Comparison of ENCODE assay signal across 19 cellular contexts in the genomic region with DNA sequence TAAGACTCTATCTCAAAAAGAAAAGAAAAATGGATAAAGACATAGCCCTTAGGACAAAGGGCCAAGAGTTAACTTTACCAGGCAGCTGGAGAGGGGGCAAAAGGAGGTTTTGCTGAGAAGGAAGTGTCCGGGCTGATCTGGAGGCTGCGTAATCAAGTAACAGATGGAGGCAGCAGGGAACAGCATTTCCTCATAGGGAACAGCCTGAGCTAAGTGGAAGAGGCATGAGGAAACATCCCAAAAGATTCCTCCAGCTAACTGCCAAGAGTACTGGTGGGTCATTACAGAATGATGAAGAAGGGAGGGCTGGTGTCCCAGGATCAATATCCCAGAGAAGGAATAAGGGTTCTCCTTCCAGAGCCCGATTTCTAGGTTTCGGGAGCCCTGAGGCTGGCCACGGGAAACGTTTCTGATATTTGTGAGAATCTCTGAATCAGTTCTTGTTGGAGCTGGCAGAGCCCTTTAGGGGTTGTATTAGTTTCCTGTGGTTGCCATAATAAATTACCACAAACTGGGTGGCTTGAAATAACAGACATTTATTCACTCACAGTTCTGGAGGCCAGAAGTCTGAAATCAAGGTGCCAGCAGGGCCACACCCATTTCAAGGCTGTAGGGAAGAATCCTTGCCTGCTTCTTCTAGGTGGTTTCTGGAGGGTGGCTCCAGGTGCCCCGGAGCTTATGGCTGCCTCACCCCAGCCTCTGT. TPM values are rescaled to one million over a fixed set of nuclear protein-coding genes. Genes with fewer than 3 reads are reported as not detected.
A peak's percentile ranks its signal among the peaks of the same experiment; 100 is the strongest.
DNase-seq lines count a peak whose midpoint lies in the region; ATAC-seq and TF ChIP-seq lines count a peak whose summit lies in the region.
"Had no signal": no experiment of that assay in that cellular context is flagged by ENCODE, and none has a peak within 500 bp of the region (broad histone marks: within the 10 kb centered on the region; RNA-seq: fewer than 3 reads in every experiment).

No MANE protein-coding gene starts in this region.

- H3K14ac ChIP-seq in neuronal stem cell (ENCODE audit: low read length), result no peak overlapping the region

- H3K9me3 ChIP-seq in CD4-positive, alpha-beta T cell (ENCODE audit: control insufficient read depth, low read length), result no peaks in the 10 kb centered on the region
- H3K9me3 ChIP-seq in neuronal stem cell (replicated peaks in 1 of 2; ENCODE audit: control insufficient read depth in 2 of 2, insufficient read depth in 1 of 2, low read depth in 1 of 2, low read length in 2 of 2), result no peaks in the 10 kb centered on the region
- H3K9me3 ChIP-seq: thyroid gland had no signal

- POLR2A ChIA-PET in CD4-positive, alpha-beta T cell (lab: Charles Lee), result no interaction called here

- CTCF ChIA-PET in CD4-positive, alpha-beta T cell (lab: Charles Lee), result no interaction called here
- CTCF ChIA-PET in Calu3 (lab: Charles Lee), result interaction anchor here (1.0 to 1.9 kb wide), 3 partner anchors 13 to 25 kb away, joined by 3 to 5 read pairs (median 4); no protein-coding TSS in a partner anchor

- H3K18ac ChIP-seq in neuronal stem cell (ENCODE audit: low read length), result no peak overlapping the region

- no peak overlapping the region for H3K27ac ChIP-seq in CD4-positive, alpha-beta T cell (ENCODE audit: low read depth, low read length)
- H3K27ac ChIP-seq in neuronal stem cell (replicated peaks; ENCODE audit: low read length), result no peak overlapping the region
- H3K27ac ChIP-seq: thyroid gland had no signal

- no peak overlapping the region for H3K9ac ChIP-seq in neuronal stem cell (ENCODE audit: low read depth, low read length, poor library complexity)

- no peak overlapping the region for H2AFZ ChIP-seq in neuronal stem cell (ENCODE audit: low read length)

- H3K9me3 Mint-ChIP-seq in CD4-positive, alpha-beta T cell, result no peaks in the 10 kb centered on the region
- H3K9me3 Mint-ChIP-seq in Calu3 (ENCODE audit: low read depth, unreplicated experiment), result no peaks in the 10 kb centered on the region
- no peaks in the 10 kb centered on the region for H3K9me3 Mint-ChIP-seq in activated T-helper 17 cell treated with anti-CD3 and anti-CD28 coated beads, Interleukin-2, amount 50 U/mL, for 72 hours
- no peaks in the 10 kb centered on the region for H3K9me3 Mint-ChIP-seq in natural killer cell
- H3K9me3 Mint-ChIP-seq: endodermal cell, GM23338 had no signal

- H4K91ac ChIP-seq in neuronal stem cell (ENCODE audit: low read depth, low read length, poor library complexity), result no peak overlapping the region

- WGBS in neuronal stem cell (ENCODE audit: extremely low coverage in 2 of 2, insufficient read length in 2 of 2, insufficient replicate concordance in 1 of 2), 2 donors, result no CpG with 5 or more reads among the region's 7 CpGs

- H2BK12ac ChIP-seq in neuronal stem cell (ENCODE audit: low read length), result no peak overlapping the region

- H3K4me2 ChIP-seq in neuronal stem cell (ENCODE audit: insufficient read depth, low read length, poor library complexity, severe bottlenecking), result no peak overlapping the region
- H3K4me2 ChIP-seq: GM23338 had no signal

- no peaks in the 10 kb centered on the region for H3K27me3 Mint-ChIP-seq in CD4-positive, alpha-beta T cell
- H3K27me3 Mint-ChIP-seq in Calu3 (ENCODE audit: unreplicated experiment) (no peaks in the 10 kb centered on the region), natural killer cell (ENCODE audit: low read depth in 2 of 2) (no peaks in the 10 kb centered on the region)
- no peaks in the 10 kb centered on the region for H3K27me3 Mint-ChIP-seq in activated T-helper 17 cell treated with anti-CD3 and anti-CD28 coated beads, Interleukin-2, amount 50 U/mL, for 72 hours

- BruUV-seq in Calu3 (replicated peaks; lab: Mats Ljungman, UMichigan), result no TSS peak

- no peak overlapping the region for H2BK15ac ChIP-seq in neuronal stem cell (ENCODE audit: low read length)

- H3K4ac ChIP-seq in neuronal stem cell (ENCODE audit: low read length), result no peak overlapping the region

- no peak for TF ChIP-seq CTCF in CD4-positive, alpha-beta T cell (IDR thresholded peaks at IDR 0.05)
- TF ChIP-seq CTCF in Calu3 (IDR thresholded peaks at IDR 0.05; ENCODE audit: unreplicated experiment) (no peak), natural killer cell (IDR thresholded peaks at IDR 0.05) (no peak)

- no peak for ATAC-seq in CD4-positive, alpha-beta T cell (ENCODE audit: poor library complexity)
- no peak for ATAC-seq in activated T-helper 17 cell treated with anti-CD3 and anti-CD28 coated beads, Interleukin-2, amount 50 U/mL, for 72 hours (replicated peaks)
- ATAC-seq in natural killer cell, result no peak
- no peak for ATAC-seq in GM18498 (IDR thresholded peaks at IDR 0.05; ENCODE audit: unreplicated experiment)
- ATAC-seq: left lobe of liver, right cardiac atrium had no signal

- H3K36me3 ChIP-seq in neuronal stem cell (replicated peaks in 1 of 2; ENCODE audit: control insufficient read depth in 2 of 2, insufficient read depth in 2 of 2, low read length in 2 of 2), result no peaks in the 10 kb centered on the region
- H3K36me3 ChIP-seq: thyroid gland had no signal

- no peak overlapping the region for H3K23ac ChIP-seq in neuronal stem cell (ENCODE audit: low read depth, low read length, poor library complexity)

- no peak overlapping the region for H3K4me3 Mint-ChIP-seq in CD4-positive, alpha-beta T cell
- H3K4me3 Mint-ChIP-seq in Calu3 (ENCODE audit: low read depth, unreplicated experiment), result no peak overlapping the region
- no peak overlapping the region for H3K4me3 Mint-ChIP-seq in activated T-helper 17 cell treated with anti-CD3 and anti-CD28 coated beads, Interleukin-2, amount 50 U/mL, for 72 hours
- peak overlapping the region; percentile 63 for H3K4me3 Mint-ChIP-seq in natural killer cell
- H3K4me3 Mint-ChIP-seq: endodermal cell; GM23338; stimulated activated memory B cell treated with anti-CD40 and anti-IgM and Interleukin-4, amounts not matched to agents 10 μg/mL and 1 μg/mL and 100 μg/mL, for 72 hours had no signal

- no peak overlapping the region for H2AK5ac ChIP-seq in neuronal stem cell (ENCODE audit: low read depth, low read length)

- H3K79me1 ChIP-seq in neuronal stem cell (ENCODE audit: low read depth, low read length), result no peaks in the 10 kb centered on the region

- H2BK120ac ChIP-seq in neuronal stem cell (ENCODE audit: low read depth, low read length), result no peak overlapping the region

- peaks cover 65% of the 10 kb centered on the region for H3K4me1 Mint-ChIP-seq in CD4-positive, alpha-beta T cell (ENCODE audit: low read depth)
- peaks cover 60% of the 10 kb centered on the region for H3K4me1 Mint-ChIP-seq in Calu3 (ENCODE audit: low read depth, unreplicated experiment)
- peaks cover 43% of the 10 kb centered on the region for H3K4me1 Mint-ChIP-seq in activated T-helper 17 cell treated with anti-CD3 and anti-CD28 coated beads, Interleukin-2, amount 50 U/mL, for 72 hours
- H3K4me1 Mint-ChIP-seq in natural killer cell, result peaks cover 67 to 77% of the 10 kb centered on the region in 2 donors

- H3K4me3 ChIP-seq in neuronal stem cell (ENCODE audit: low read length in 2 of 2), result no peak overlapping the region
- H3K4me3 ChIP-seq: GM23338, thyroid gland had no signal

- no peaks in the 10 kb centered on the region for H3K27me3 ChIP-seq in CD4-positive, alpha-beta T cell (ENCODE audit: control insufficient read depth, insufficient read depth, low read length)
- H3K27me3 ChIP-seq in neuronal stem cell (ENCODE audit: control insufficient read depth in 3 of 3, insufficient read depth in 3 of 3, low read depth in 1 of 3, low read length in 3 of 3), result peaks cover 0 to 7% (median 0%) of the 10 kb centered on the region in 3 experiments
- H3K27me3 ChIP-seq: thyroid gland had no signal

- DNase-seq in CD4-positive, alpha-beta T cell, result no peak
- DNase-seq in Calu3 (no peak), natural killer cell (no peak), neuronal stem cell (ENCODE audit: low spot score) (no peak), NCI-H82 (lab: John Stamatoyannopoulos, UW) (no peak)
- DNase-seq: activated CD4-positive, alpha-beta T cell treated with anti-CD3 and anti-CD28 coated beads for 48 hours; activated gamma-delta T cell treated with Interleukin-2 at 50 U/mL for 16 hours; endodermal cell; NCI-H1930; NCI-H226; occipital lobe; right cardiac atrium; thyroid gland had no signal

- no peaks in the 10 kb centered on the region for H3K36me3 Mint-ChIP-seq in CD4-positive, alpha-beta T cell (ENCODE audit: low read depth)
- H3K36me3 Mint-ChIP-seq in Calu3 (ENCODE audit: insufficient read depth, unreplicated experiment) (peaks cover 4% of the 10 kb centered on the region), natural killer cell (no peaks in the 10 kb centered on the region)
- H3K36me3 Mint-ChIP-seq in activated T-helper 17 cell treated with anti-CD3 and anti-CD28 coated beads, Interleukin-2, amount 50 U/mL, for 72 hours (ENCODE audit: low read depth), result no peaks in the 10 kb centered on the region
- H3K36me3 Mint-ChIP-seq: stimulated activated memory B cell treated with anti-CD40 and anti-IgM and Interleukin-4, amounts not matched to agents 10 μg/mL and 1 μg/mL and 100 μg/mL, for 72 hours had no signal

- no peak overlapping the region for H2BK5ac ChIP-seq in neuronal stem cell (ENCODE audit: low read length)

- H4K8ac ChIP-seq in neuronal stem cell (ENCODE audit: low read depth, low read length), result no peak overlapping the region

- H3K27ac Mint-ChIP-seq in CD4-positive, alpha-beta T cell, result peak overlapping the region; percentile 29
- H3K27ac Mint-ChIP-seq in Calu3 (ENCODE audit: unreplicated experiment) (peak overlapping the region; percentile 81), natural killer cell (peak overlapping the region in 1 of 2 donors; percentile 35)
- peak overlapping the region; percentile 44 for H3K27ac Mint-ChIP-seq in activated T-helper 17 cell treated with anti-CD3 and anti-CD28 coated beads, Interleukin-2, amount 50 U/mL, for 72 hours
- H3K27ac Mint-ChIP-seq: endodermal cell; GM23338; stimulated activated memory B cell treated with anti-CD40 and anti-IgM and Interleukin-4, amounts not matched to agents 10 μg/mL and 1 μg/mL and 100 μg/mL, for 72 hours had no signal

- peaks cover 7 to 15% of the 10 kb centered on the region in 2 donors for H3K4me1 ChIP-seq in neuronal stem cell (ENCODE audit: control insufficient read depth in 2 of 2, insufficient read depth in 1 of 2, low read depth in 1 of 2, low read length in 2 of 2)
- H3K4me1 ChIP-seq: thyroid gland had no signal

- intact Hi-C loops in CD4-positive, alpha-beta T cell (cut with DNase I, micrococcal nuclease), result no loop called here
- intact Hi-C loops in Calu3 (cut with micrococcal nuclease; ENCODE audit: unreplicated experiment) (no loop called here), natural killer cell (cut with micrococcal nuclease) (no loop called here)

RNA-seq across cellular contexts. Expression of gene LIF, which starts 21.2 kb away (rescaled TPM):
- under 1 TPM; 0.17 to 0.30 TPM for total RNA-seq in CD4-positive, alpha-beta T cell
- total RNA-seq in Calu3 (2022), result 202 and 260 TPM in 2 replicates
- 100 to 1,000 TPM; 175 to 300 TPM for total RNA-seq in activated T-helper 17 cell treated with anti-CD3 and anti-CD28 coated beads, Interleukin-2, amount 50 U/mL, for 72 hours
- 1 to 10 TPM; 2.0 to 2.7 (median 2.6) TPM for total RNA-seq in natural killer cell
- 1.4 TPM for polyA plus RNA-seq in neuronal stem cell (2013, experiment 1 of 2)
- 1.4 TPM for polyA plus RNA-seq in neuronal stem cell (2013, experiment 2 of 2)
- total RNA-seq: occipital lobe had no signal

RNA-seq across cellular contexts. Expression of gene OSM, which starts 41.3 kb away (rescaled TPM):
- total RNA-seq in CD4-positive, alpha-beta T cell, result 10 to 100 TPM; 13.9 to 16.7 TPM
- total RNA-seq in Calu3 (2022) (not detected in 2 replicates), natural killer cell (100 to 1,000 TPM in 1 of 3 donors, 10 to 100 TPM in 2; 17.4 to 142 (median 18.1) TPM)
- total RNA-seq in activated T-helper 17 cell treated with anti-CD3 and anti-CD28 coated beads, Interleukin-2, amount 50 U/mL, for 72 hours, result 10 to 100 TPM; 41.1 to 88.6 TPM
- 0.01 TPM for polyA plus RNA-seq in neuronal stem cell (2013, experiment 1 of 2)
- polyA plus RNA-seq in neuronal stem cell (2013, experiment 2 of 2), result 0.04 TPM
- total RNA-seq: endodermal cell, fibroblast of lung, GM23338 had no signal
- polyA plus RNA-seq: fibroblast of lung, GM23338 had no signal

Comparison
In these comparisons a context has a peak if more than half of its experiments do, and no peak if none do; other contexts are left out.
1. RNA of gene LIF, which starts 21.2 kb away (total RNA-seq): 175 to 300 TPM in activated T-helper 17 cell treated with anti-CD3 and anti-CD28 coated beads, Interleukin-2, amount 50 U/mL, for 72 hours and 202 to 260 TPM in Calu3; 2.0 to 2.7 TPM in natural killer cell and 0.17 to 0.30 TPM in CD4-positive, alpha-beta T cell; every median in the first group is over 10 times any median in the second.
2. RNA of gene OSM, which starts 41.3 kb away (total RNA-seq): 41.1 to 88.6 TPM in activated T-helper 17 cell treated with anti-CD3 and anti-CD28 coated beads, Interleukin-2, amount 50 U/mL, for 72 hours, 17.4 to 142 TPM in natural killer cell and 13.9 to 16.7 TPM in CD4-positive, alpha-beta T cell; not detected in Calu3; every median in the first group is over 10 times any median in the second.